In genomic region chr13:44437356-44438233, GRCh38 we compare ENCODE assay signal across 8 cellular contexts.
DNase-seq lines count a peak whose midpoint lies in the region; ATAC-seq, FAIRE-seq and TF ChIP-seq lines count a peak whose summit lies in the region.

No MANE protein-coding gene starts in this region.

- H3K4me3 ChIP-seq in AG10803 (ENCODE audit: low read length) (peak overlapping the region; percentile 72), bronchial epithelial cell (ENCODE audit: low read depth, low read length) (peak overlapping the region; percentile 65), thoracic aorta (peak overlapping the region; percentile 80), lower leg skin (ENCODE audit: low read depth, poor library complexity, severe bottlenecking) (no peak overlapping the region)

- H3K27ac ChIP-seq in thoracic aorta, result peak overlapping the region in 1 of 2 donors; percentile 55

- H3K27me3 ChIP-seq in bronchial epithelial cell (ENCODE audit: control insufficient read depth, insufficient read depth, low read length) (no peaks in the 10 kb centered on the region), thoracic aorta (replicated peaks; ENCODE audit: insufficient read depth) (no peaks in the 10 kb centered on the region)

- no peak for TF ChIP-seq POLR2A in lower leg skin (IDR thresholded peaks at IDR 0.05)

- DNase-seq in AG10803 (ENCODE audit: low read depth), result peak; percentile 44
- peak; percentile 59 for DNase-seq in GM20000 (ENCODE audit: low spot score)
- DNase-seq in NCI-H748 treated with DMSO at 0.1 percent for 48 hours (lab: John Stamatoyannopoulos, UW), result peak; percentile 76
- peak; percentile 73 for DNase-seq in bronchial epithelial cell (ENCODE audit: low read depth)
- peak; percentile 70 for DNase-seq in left kidney (ENCODE audit: low read depth, low spot score)
- no peak for DNase-seq in thoracic aorta (ENCODE audit: low spot score)
- DNase-seq in lower leg skin (ENCODE audit: low spot score in 2 of 2), result no peak

- no peak for FAIRE-seq in bronchial epithelial cell (lab: Jason Lieb, UNC)

- H3K9me3 ChIP-seq in thoracic aorta, result no peaks in the 10 kb centered on the region

- TF ChIP-seq CTCF in AG10803 (conservative IDR thresholded peaks at IDR 0.05; ENCODE audit: low read length) (peak; percentile 54), GM20000 (IDR thresholded peaks at IDR 0.05; ENCODE audit: extremely low read depth, missing control alignments) (no peak), bronchial epithelial cell (IDR thresholded peaks at IDR 0.05; ENCODE audit: insufficient read depth, low read length, severe bottlenecking) (no peak), thoracic aorta (IDR thresholded peaks at IDR 0.05) (peak; percentile 43), lower leg skin (IDR thresholded peaks at IDR 0.05) (no peak)

- intact Hi-C loops in lower leg skin (cut with DNase I; ENCODE audit: low total_unique reads), result loop anchor here (2.0 kb wide), 1 partner anchor 533 kb away; no protein-coding TSS in a partner anchor

- 1 to 2% methylated on average over 5 of the region's 5 CpGs for WGBS in lower leg skin, 2 donors

- ATAC-seq in thoracic aorta (ENCODE audit: insufficient number of reproducible peaks, low FRiP score, low read depth) (no peak), GM18868 (IDR thresholded peaks at IDR 0.05; ENCODE audit: unreplicated experiment) (no peak)

- H3K4me1 ChIP-seq in thoracic aorta (ENCODE audit: control insufficient read depth in 1 of 2, low read depth in 2 of 2), result peaks cover 11 to 30% of the 10 kb centered on the region in 2 donors

- H3K36me3 ChIP-seq in bronchial epithelial cell (ENCODE audit: control insufficient read depth, insufficient read depth, low read length) (peaks cover 7% of the 10 kb centered on the region), thoracic aorta (peaks cover 8% of the 10 kb centered on the region)

Comparison
In these comparisons a context has a peak if more than half of its experiments do, and no peak if none do; other contexts are left out.
1. DNase-seq: peak in AG10803 (single experiment), GM20000 (single experiment), NCI-H748 treated with DMSO at 0.1 percent for 48 hours (single experiment), bronchial epithelial cell (single experiment) and left kidney (single experiment); none in thoracic aorta (single experiment) and lower leg skin (0 of 2).
2. CTCF ChIP-seq: peak in AG10803 (single experiment) and thoracic aorta (single experiment); none in GM20000 (single experiment), bronchial epithelial cell (single experiment) and lower leg skin (0 of 3).